8 cellular contexts compared by ENCODE assay signal in the genomic region with DNA sequence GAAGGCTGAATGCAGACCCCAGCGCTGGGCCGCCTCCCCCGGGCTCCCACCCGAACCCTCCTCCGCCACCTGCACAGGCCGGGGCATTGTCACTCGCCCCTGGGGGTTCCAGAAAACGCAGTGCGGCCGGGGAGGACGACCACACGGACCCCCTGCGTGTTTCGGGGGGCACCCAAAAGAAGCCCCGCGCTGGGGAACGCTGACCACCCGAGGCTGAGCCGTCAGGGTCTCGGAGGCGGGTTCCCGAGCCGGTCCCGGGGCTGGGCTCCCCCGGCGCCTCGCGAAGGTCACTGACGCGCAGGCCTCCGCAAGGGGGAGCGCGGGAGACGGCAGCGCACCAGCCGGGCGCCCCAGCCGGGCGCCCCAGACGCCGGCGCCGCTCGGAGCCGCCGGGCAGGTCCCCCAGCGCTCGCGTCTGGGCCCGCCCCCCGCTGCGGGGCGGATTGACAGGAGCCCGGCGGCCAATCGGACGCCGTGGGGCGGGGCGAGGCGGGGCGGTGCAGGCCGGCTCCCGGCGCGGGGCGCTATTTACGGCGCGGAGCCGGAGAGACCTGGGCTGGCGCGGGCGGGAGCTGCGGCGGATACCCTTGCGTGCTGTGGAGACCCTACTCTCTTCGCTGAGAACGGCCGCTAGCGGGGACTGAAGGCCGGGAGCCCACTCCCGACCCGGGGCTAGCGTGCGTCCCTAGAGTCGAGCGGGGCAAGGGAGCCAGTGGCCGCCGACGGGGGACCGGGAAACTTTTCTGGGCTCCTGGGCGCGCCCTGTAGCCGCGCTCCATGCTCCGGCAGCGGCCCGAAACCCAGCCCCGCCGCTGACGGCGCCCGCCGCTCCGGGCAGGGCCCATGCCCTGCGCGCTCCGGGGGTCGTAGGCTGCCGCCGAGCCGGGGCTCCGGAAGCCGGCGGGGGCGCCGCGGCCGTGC. TPM values are rescaled to one million over a fixed set of nuclear protein-coding genes. Genes with fewer than 3 reads are reported as not detected.
DNase-seq lines count a peak whose midpoint lies in the region; TF ChIP-seq lines count a peak whose summit lies in the region.

A gene with protein sequence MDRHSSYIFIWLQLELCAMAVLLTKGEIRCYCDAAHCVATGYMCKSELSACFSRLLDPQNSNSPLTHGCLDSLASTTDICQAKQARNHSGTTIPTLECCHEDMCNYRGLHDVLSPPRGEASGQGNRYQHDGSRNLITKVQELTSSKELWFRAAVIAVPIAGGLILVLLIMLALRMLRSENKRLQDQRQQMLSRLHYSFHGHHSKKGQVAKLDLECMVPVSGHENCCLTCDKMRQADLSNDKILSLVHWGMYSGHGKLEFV (plus strand): TSS at position 554 of the 921 bp plus-strand sequence. CDS start 377 bp downstream, outside the sequence.

- DNase-seq in Caki2 (ENCODE audit: low read depth), result peak; percentile 82
- DNase-seq in GM20000 (ENCODE audit: low spot score), result peak; percentile 96
- DNase-seq in HPDE6-E6E7 (ENCODE audit: extremely low spot score), result peak; percentile 12
- DNase-seq in activated T-cell treated with anti-CD3 and anti-CD28 coated beads for 24 hours (ENCODE audit: low read depth), result peak; percentile 86
- DNase-seq in epithelial cell of proximal tubule (ENCODE audit: low read depth), result no peak
- DNase-seq in stimulated activated CD8-positive, alpha-beta memory T cell treated with anti-CD3 and anti-CD28 coated beads, Interleukin-4, amount 100 ng/mL, for 1 hour (ENCODE audit: low read depth in 2 of 2, low spot score in 1 of 2), result peak; percentile 63 to 75

- H3K9me3 ChIP-seq in OCI-LY1 (ENCODE audit: low read length), result no peaks in the 10 kb centered on the region
- H3K9me3 ChIP-seq in mucosa of rectum (ENCODE audit: control insufficient read depth in 2 of 2, low read length in 2 of 2), result no peaks in the 10 kb centered on the region

- no peaks in the 10 kb centered on the region for H3K9me2 ChIP-seq in OCI-LY1 (ENCODE audit: low read depth, low read length)

- peaks cover 10% of the 10 kb centered on the region for H3K4me1 ChIP-seq in OCI-LY1 (ENCODE audit: insufficient read depth, low read length, severe bottlenecking)
- peaks cover 12 to 17% of the 10 kb centered on the region in 2 donors for H3K4me1 ChIP-seq in mucosa of rectum (ENCODE audit: control insufficient read depth in 2 of 2, insufficient read depth in 2 of 2, low read length in 2 of 2)

- TF ChIP-seq CTCF in GM20000 (IDR thresholded peaks at IDR 0.05; ENCODE audit: extremely low read depth, missing control alignments), result peak; percentile 45
- TF ChIP-seq CTCF in OCI-LY1 (IDR thresholded peaks at IDR 0.05; ENCODE audit: low read length), result no peak; the same call in 1 of the 2 replicates
- TF ChIP-seq CTCF in epithelial cell of proximal tubule (conservative IDR thresholded peaks at IDR 0.05; ENCODE audit: low read depth, low read length), result peak; percentile 46

- H4K20me1 ChIP-seq in OCI-LY1 (ENCODE audit: insufficient read depth, low read length), result no peaks in the 10 kb centered on the region

- in situ Hi-C loops in Caki2 (cut with HindIII; ENCODE audit: low pct_unique_long_range_greater_than_20kb, low sequenced_read_pairs), result no loop called here

- H3K9ac ChIP-seq in OCI-LY1 (ENCODE audit: low read length) (peak within 1 kb of the TSS; percentile 48; the same call in 1 of the 2 replicates), mucosa of rectum (ENCODE audit: low read depth in 1 of 2, low read length in 2 of 2) (peak within 1 kb of the TSS; percentile 49 to 72)

- peak within 1 kb of the TSS; percentile 87 for H3K4me2 ChIP-seq in OCI-LY1 (ENCODE audit: low read length)

- no peaks in the 10 kb centered on the region for H3F3A ChIP-seq in OCI-LY1 (ENCODE audit: insufficient read depth, low read length)

- peak within 1 kb of the TSS; percentile 70 for H3K4me3 ChIP-seq in OCI-LY1 (ENCODE audit: low read depth, low read length, poor library complexity, severe bottlenecking)
- peak within 1 kb of the TSS; percentile 82 for H3K4me3 ChIP-seq in epithelial cell of proximal tubule (ENCODE audit: low read depth, low read length)
- H3K4me3 ChIP-seq in mucosa of rectum (ENCODE audit: low read length in 2 of 2), result peak within 1 kb of the TSS; percentile 71

- H3K27me3 ChIP-seq in OCI-LY1 (ENCODE audit: insufficient read depth, low read length) (0 out of 2 replicates have a peak, but pooled peaks cover 9% of the 10 kb centered on the region), mucosa of rectum (ENCODE audit: control insufficient read depth in 2 of 2, insufficient read depth in 2 of 2, low read length in 2 of 2) (peaks cover 40 to 45% of the 10 kb centered on the region in 2 donors)

- H3K36me3 ChIP-seq in OCI-LY1 (ENCODE audit: insufficient read depth, low read length) (no peaks in the 10 kb centered on the region), mucosa of rectum (ENCODE audit: control insufficient read depth in 2 of 2, insufficient read depth in 2 of 2, low read length in 2 of 2) (no peaks in the 10 kb centered on the region)

- no peak within 1 kb of the TSS for H3K27ac ChIP-seq in OCI-LY1 (ENCODE audit: low read depth, low read length, poor library complexity, severe bottlenecking)
- no peak within 1 kb of the TSS for H3K27ac ChIP-seq in mucosa of rectum (ENCODE audit: low read depth in 2 of 2, low read length in 2 of 2)

- H2AFZ ChIP-seq in OCI-LY1 (ENCODE audit: low read length), result no peak within 1 kb of the TSS

- H3K79me2 ChIP-seq in OCI-LY1 (ENCODE audit: insufficient read depth, low read length), result no peaks in the 10 kb centered on the region

RNA-seq across cellular contexts. Expression of the gene that starts here (rescaled TPM):
- 19.8 and 26.8 TPM in 2 replicates for total RNA-seq in Caki2 (2014; rRNA removed; shearing (Covaris generic); ENCODE audit: low replicate concordance)
- 12.6 and 16.0 TPM in 2 replicates for total RNA-seq in epithelial cell of proximal tubule
